ENCODE assay signal across 8 cellular contexts in the genomic region with DNA sequence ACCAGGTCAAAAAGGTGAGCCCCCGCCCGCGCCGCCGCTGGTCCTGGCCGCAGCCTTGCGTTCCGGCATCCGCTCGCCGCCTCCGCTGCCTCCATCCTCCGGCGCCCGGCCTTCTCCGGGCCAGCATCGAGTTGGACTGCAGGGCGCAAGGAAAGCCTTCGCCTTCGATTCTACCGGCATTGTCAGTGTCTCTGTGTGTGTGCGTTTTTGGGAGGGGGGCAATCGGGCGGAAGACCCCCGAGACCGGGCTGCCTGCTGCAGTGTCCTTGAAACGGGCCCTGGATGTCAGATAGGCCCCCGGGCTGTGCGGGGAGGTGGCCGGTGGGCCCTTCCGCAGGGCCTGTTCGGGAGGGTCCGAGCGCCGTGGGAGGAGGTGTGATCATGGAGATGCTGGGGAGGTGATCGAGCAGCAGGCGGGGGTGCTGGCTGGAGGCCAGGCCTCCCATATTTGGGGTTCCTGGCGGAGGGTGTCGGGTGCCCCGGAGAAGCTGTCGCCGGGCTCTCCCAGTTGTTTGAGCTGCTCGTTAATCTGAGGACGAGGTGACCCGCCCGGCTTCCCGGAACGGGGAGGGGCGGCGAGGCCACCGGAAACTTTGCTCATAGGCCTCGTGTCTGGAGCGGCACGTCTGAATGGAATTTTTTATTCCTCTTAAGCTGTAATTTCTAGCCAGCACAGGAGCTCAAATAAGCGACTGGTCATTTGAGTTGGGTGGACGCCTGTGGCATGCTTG. TPM values are rescaled to one million over a fixed set of nuclear protein-coding genes. Genes with fewer than 3 reads are reported as not detected.
DNase-seq lines count a peak whose midpoint lies in the region; ATAC-seq and TF ChIP-seq lines count a peak whose summit lies in the region.

No MANE protein-coding gene starts in this region.

- TF ChIP-seq CTCF in BE2C (IDR thresholded peaks at IDR 0.05; ENCODE audit: low read depth, low read length), result no peak

- peak; percentile 21 for ATAC-seq in GM19372 (IDR thresholded peaks at IDR 0.05; ENCODE audit: low read depth, unreplicated experiment)
- peak; percentile 7 for ATAC-seq in HG03571 (IDR thresholded peaks at IDR 0.05; ENCODE audit: unreplicated experiment)

- DNase-seq in BE2C (peak; percentile 46), left kidney (ENCODE audit: low read depth, low spot score) (peak; percentile 76), GDM1 (lab: John Stamatoyannopoulos, UW) (no peak)
- peak; percentile 76 for DNase-seq in activated CD4-positive, CD25-positive, alpha-beta regulatory T cell treated with anti-CD3 and anti-CD28 coated beads, Interleukin-2, amount 50 U/mL, for 72 hours
- peak; percentile 67 for DNase-seq in central memory CD4-positive, alpha-beta T cell
- peak; percentile 72 to 83 for DNase-seq in stimulated activated CD4-positive, alpha-beta T cell treated with anti-CD3 and anti-CD28 coated beads, Interleukin-4, amount 100 ng/mL, for 4 hours

- no peaks in the 10 kb centered on the region for H3K36me3 ChIP-seq in BE2C

- H3K4me3 ChIP-seq in BE2C (ENCODE audit: low read depth, low read length), result peak overlapping the region; percentile 97

- H3K9me3 ChIP-seq in BE2C, result no peaks in the 10 kb centered on the region

- H3K4me1 ChIP-seq in BE2C, result peaks cover 7% of the 10 kb centered on the region

- H3K27me3 ChIP-seq in BE2C, result no peaks in the 10 kb centered on the region

RNA-seq across cellular contexts. Expression of gene HK1, which starts 40.9 kb away (rescaled TPM):
- polyA plus RNA-seq in BE2C (2012; ENCODE audit: insufficient read depth, insufficient read length, low read depth), result 158 TPM
